Comparison of ENCODE assay signal across 19 cellular contexts in the genomic region with DNA sequence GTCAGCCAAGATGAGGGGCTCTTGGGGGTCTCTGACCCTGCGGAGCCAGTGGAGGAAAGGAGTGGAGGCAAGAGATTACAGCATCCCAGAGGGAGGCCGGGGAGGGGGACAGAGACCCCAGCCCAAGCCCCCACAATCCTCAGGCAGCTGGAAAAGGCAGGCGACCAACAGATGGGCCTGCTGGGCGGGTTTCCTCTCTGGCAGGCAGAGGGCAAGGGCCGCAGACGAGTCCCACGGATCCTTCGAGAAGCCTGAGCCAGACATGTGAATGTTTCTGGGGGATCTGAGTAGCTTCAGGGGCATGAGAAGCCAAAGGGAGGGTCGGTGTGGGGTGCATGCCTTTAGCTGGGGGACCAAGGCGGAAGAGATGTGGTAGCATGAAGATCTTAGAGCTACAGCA. TPM values are rescaled to one million over a fixed set of nuclear protein-coding genes. Genes with fewer than 3 reads are reported as not detected.
DNase-seq lines count a peak whose midpoint lies in the region; ATAC-seq and TF ChIP-seq lines count a peak whose summit lies in the region.
"Had no signal": no experiment of that assay in that cellular context is flagged by ENCODE, and none has a peak within 500 bp of the region (broad histone marks: within the 10 kb centered on the region; RNA-seq: fewer than 3 reads in every experiment).

No MANE protein-coding gene starts in this region.

- H3K36me3 Mint-ChIP-seq in activated T-helper 2 cell treated with anti-CD3 and anti-CD28 coated beads, Interferon-gamma antibody, Interleukin-2, Interleukin-4, amounts not matched to agents 10 μg/mL and 5 μg/mL and 100 μg/mL, durations not matched to agents 14 hours and 24 hours and 36 hours (ENCODE audit: low read depth) = no peaks in the 10 kb centered on the region
- no peaks in the 10 kb centered on the region for H3K36me3 Mint-ChIP-seq in neural progenitor cell
- H3K36me3 Mint-ChIP-seq: IgD-negative memory B cell had no signal

- H2AFZ ChIP-seq in neural progenitor cell (replicated peaks) (no peak overlapping the region), OCI-LY7 (ENCODE audit: low read length) (no peak overlapping the region)
- H2AFZ ChIP-seq: PC-9 had no signal

- peaks cover 3% of the 10 kb centered on the region for H3K27me3 Mint-ChIP-seq in activated T-helper 2 cell treated with anti-CD3 and anti-CD28 coated beads, Interferon-gamma antibody, Interleukin-2, Interleukin-4, amounts not matched to agents 10 μg/mL and 5 μg/mL and 100 μg/mL, durations not matched to agents 14 hours and 24 hours and 36 hours (ENCODE audit: low read depth)
- H3K27me3 Mint-ChIP-seq in neural progenitor cell (ENCODE audit: insufficient read depth, low read depth) = peaks cover 12% of the 10 kb centered on the region

- H3K4me1 Mint-ChIP-seq in activated T-helper 2 cell treated with anti-CD3 and anti-CD28 coated beads, Interferon-gamma antibody, Interleukin-2, Interleukin-4, amounts not matched to agents 10 μg/mL and 5 μg/mL and 100 μg/mL, durations not matched to agents 14 hours and 24 hours and 36 hours (ENCODE audit: low read depth) = peaks cover 43% of the 10 kb centered on the region
- H3K4me1 Mint-ChIP-seq in neural progenitor cell = peaks cover 57% of the 10 kb centered on the region

- CTCF ChIA-PET in OCI-LY7 (lab: Charles Lee; ENCODE audit: unreplicated experiment) = no interaction called here

- H3K4me3 Mint-ChIP-seq in activated T-helper 2 cell treated with anti-CD3 and anti-CD28 coated beads, Interferon-gamma antibody, Interleukin-2, Interleukin-4, amounts not matched to agents 10 μg/mL and 5 μg/mL and 100 μg/mL, durations not matched to agents 14 hours and 24 hours and 36 hours (ENCODE audit: low read depth) = no peak overlapping the region
- H3K4me3 Mint-ChIP-seq in neural progenitor cell = peak overlapping the region; percentile 25

- peaks cover 27% of the 10 kb centered on the region for H3F3A ChIP-seq in neural progenitor cell (ENCODE audit: low read depth)

- H3K9me3 ChIP-seq in left ventricle myocardium inferior (replicated peaks) (no peaks in the 10 kb centered on the region), neural progenitor cell (ENCODE audit: low read depth) (no peaks in the 10 kb centered on the region), OCI-LY7 (ENCODE audit: low read length) (no peaks in the 10 kb centered on the region)
- H3K9me3 ChIP-seq: A549, HAP-1, MG63 had no signal

- H3K4me3 ChIP-seq in left ventricle myocardium inferior (no peak overlapping the region), neural progenitor cell (no peak overlapping the region), OCI-LY7 (ENCODE audit: low read depth, low read length, poor library complexity, severe bottlenecking) (no peak overlapping the region)
- H3K4me3 ChIP-seq: A549, HAP-1, MG63, PC-9 had no signal

- peak overlapping the region; percentile 45 for H3K27ac ChIP-seq in left ventricle myocardium inferior (replicated peaks)
- H3K27ac ChIP-seq in neural progenitor cell = no peak overlapping the region
- H3K27ac ChIP-seq in OCI-LY7 (ENCODE audit: low read depth, low read length, poor library complexity, severe bottlenecking) = no peak overlapping the region
- H3K27ac ChIP-seq: A549, PC-9, RWPE1 had no signal

- H4K20me1 ChIP-seq in neural progenitor cell (ENCODE audit: low read depth) (no peaks in the 10 kb centered on the region), OCI-LY7 (ENCODE audit: insufficient read depth, low read length) (no peaks in the 10 kb centered on the region)

- H3K27ac Mint-ChIP-seq in activated T-helper 2 cell treated with anti-CD3 and anti-CD28 coated beads, Interferon-gamma antibody, Interleukin-2, Interleukin-4, amounts not matched to agents 10 μg/mL and 5 μg/mL and 100 μg/mL, durations not matched to agents 14 hours and 24 hours and 36 hours = peak overlapping the region; percentile 32
- peak overlapping the region; percentile 91 for H3K27ac Mint-ChIP-seq in neural progenitor cell

- intact Hi-C loops in left ventricle myocardium inferior (cut with micrococcal nuclease) = loop anchor here (2.0 to 5.0 kb wide), 2 partner anchors 154 to 199 kb away; no protein-coding TSS in a partner anchor
- intact Hi-C loops in Right ventricle myocardium superior (cut with DNase I) = loop anchor here (2.0 to 5.0 kb wide), 3 partner anchors 104 to 199 kb away; no protein-coding TSS in a partner anchor
- intact Hi-C loops in activated T-helper 2 cell treated with anti-CD3 and anti-CD28 coated beads, Interferon-gamma antibody, Interleukin-2, Interleukin-4, amounts not matched to agents 10 μg/mL and 5 μg/mL and 100 μg/mL, durations not matched to agents 14 hours and 24 hours and 36 hours (cut with micrococcal nuclease) = loop anchor here (2.0 to 5.0 kb wide), 5 partner anchors 37 to 499 kb away; partner anchors contain the start of genes PPP1R15B and SNRPE
- intact Hi-C loops in OCI-LY7 (cut with micrococcal nuclease; ENCODE audit: unreplicated experiment) = loop anchor here (5.0 kb wide), 2 partner anchors 154 to 859 kb away; no protein-coding TSS in a partner anchor

- H3K36me3 ChIP-seq in left ventricle myocardium inferior (no peaks in the 10 kb centered on the region), neural progenitor cell (no peaks in the 10 kb centered on the region), OCI-LY7 (ENCODE audit: insufficient read depth, low read length) (no peaks in the 10 kb centered on the region)
- H3K36me3 ChIP-seq: HAP-1, MG63 had no signal

- no TSS peak for BruUV-seq in OCI-LY7 (replicated peaks; lab: Mats Ljungman, UMichigan)

- no peak for ATAC-seq in Right ventricle myocardium superior (ENCODE audit: poor library complexity)
- ATAC-seq: A549 had no signal

- H3K4me2 ChIP-seq in neural progenitor cell (no peak overlapping the region), OCI-LY7 (ENCODE audit: low read length) (no peak overlapping the region)
- H3K4me2 ChIP-seq: A549, PC-9 had no signal

- H3K4me1 ChIP-seq in left ventricle myocardium inferior (peaks cover 68% of the 10 kb centered on the region), neural progenitor cell (peaks cover 31% of the 10 kb centered on the region), OCI-LY7 (ENCODE audit: insufficient read depth, low read length, poor library complexity, severe bottlenecking) (peaks cover 5% of the 10 kb centered on the region)

- H3K9ac ChIP-seq in neural progenitor cell = no peak overlapping the region

- no peaks in the 10 kb centered on the region for H3K9me2 ChIP-seq in OCI-LY7 (ENCODE audit: insufficient read depth, low read length)

- DNase-seq in left ventricle myocardium inferior = no peak
- no peak for DNase-seq in Right ventricle myocardium superior
- no peak for DNase-seq in activated T-helper 2 cell treated with anti-CD3 and anti-CD28 coated beads, Interferon-gamma antibody, Interleukin-2, Interleukin-4, amounts not matched to agents 10 μg/mL and 5 μg/mL and 100 μg/mL, durations not matched to agents 14 hours and 24 hours and 36 hours (ENCODE audit: low spot score)
- DNase-seq in neural progenitor cell (ENCODE audit: low spot score) = no peak
- DNase-seq in OCI-LY7 (ENCODE audit: low spot score) = no peak
- DNase-seq in NCI-H1694 (lab: John Stamatoyannopoulos, UW) = no peak
- no peak for DNase-seq in stimulated activated naive CD4-positive, alpha-beta T cell treated with Interleukin-2 at 50 U/mL for 16 hours (lab: John Stamatoyannopoulos, UW)
- DNase-seq: DMS 273 treated with DMSO at 0.1 percent for 48 hours, DND-41, MG63, NCI-H1092, NCI-H2081 treated with DMSO at 0.1 percent for 48 hours, NCI-H510A, NCI-H774 had no signal

- POLR2A ChIA-PET in OCI-LY7 (lab: Charles Lee) = no interaction called here

- H3K27me3 ChIP-seq in left ventricle myocardium inferior (ENCODE audit: low read depth) (no peaks in the 10 kb centered on the region), neural progenitor cell (peaks cover 41% of the 10 kb centered on the region)

- H3K9me3 Mint-ChIP-seq in activated T-helper 2 cell treated with anti-CD3 and anti-CD28 coated beads, Interferon-gamma antibody, Interleukin-2, Interleukin-4, amounts not matched to agents 10 μg/mL and 5 μg/mL and 100 μg/mL, durations not matched to agents 14 hours and 24 hours and 36 hours = no peaks in the 10 kb centered on the region
- no peaks in the 10 kb centered on the region for H3K9me3 Mint-ChIP-seq in neural progenitor cell
- H3K9me3 Mint-ChIP-seq: IgD-negative memory B cell had no signal

- no peaks in the 10 kb centered on the region for H3K79me2 ChIP-seq in neural progenitor cell (ENCODE audit: low read depth)
- no peaks in the 10 kb centered on the region for H3K79me2 ChIP-seq in OCI-LY7 (ENCODE audit: insufficient read depth, low read depth, low read length)

- TF ChIP-seq CTCF in left ventricle myocardium inferior (IDR thresholded peaks at IDR 0.05; ENCODE audit: borderline replicate concordance) (no peak), neural progenitor cell (IDR thresholded peaks at IDR 0.05) (no peak), OCI-LY7 (conservative IDR thresholded peaks at IDR 0.05; ENCODE audit: low read length) (no peak)

RNA-seq across cellular contexts. Expression of gene PLEKHA6, which starts 2.1 kb away (rescaled TPM):
- total RNA-seq in left ventricle myocardium inferior (28.8 TPM), Right ventricle myocardium superior (20.0 TPM), neural progenitor cell (ENCODE audit: low replicate concordance) (0.58 and 1.5 TPM in 2 replicates), OCI-LY7 (2022) (not detected in 2 replicates)
- total RNA-seq in activated T-helper 2 cell treated with anti-CD3 and anti-CD28 coated beads, Interferon-gamma antibody, Interleukin-2, Interleukin-4, amounts not matched to agents 10 μg/mL and 5 μg/mL and 100 μg/mL, durations not matched to agents 14 hours and 24 hours and 36 hours = 0.52 and 1.9 TPM in 2 replicates
- total RNA-seq in OCI-LY7 (2014; rRNA removed; shearing (Covaris generic)) = not detected in 2 replicates

RNA-seq across cellular contexts. Expression of gene PPP1R15B, which starts 49.8 kb away (rescaled TPM):
- total RNA-seq in left ventricle myocardium inferior = 20.5 TPM
- total RNA-seq in Right ventricle myocardium superior = 19.7 TPM
- total RNA-seq in activated T-helper 2 cell treated with anti-CD3 and anti-CD28 coated beads, Interferon-gamma antibody, Interleukin-2, Interleukin-4, amounts not matched to agents 10 μg/mL and 5 μg/mL and 100 μg/mL, durations not matched to agents 14 hours and 24 hours and 36 hours = 63.4 and 64.3 TPM in 2 replicates
- 25.0 and 32.7 TPM in 2 replicates for total RNA-seq in neural progenitor cell (ENCODE audit: low replicate concordance)
- 63.5 and 72.6 TPM in 2 replicates for total RNA-seq in OCI-LY7 (2014; rRNA removed; shearing (Covaris generic))
- 79.2 and 91.3 TPM in 2 replicates for total RNA-seq in OCI-LY7 (2022)
